Comparison of ENCODE assay signal across 2 cellular contexts in the genomic region with DNA sequence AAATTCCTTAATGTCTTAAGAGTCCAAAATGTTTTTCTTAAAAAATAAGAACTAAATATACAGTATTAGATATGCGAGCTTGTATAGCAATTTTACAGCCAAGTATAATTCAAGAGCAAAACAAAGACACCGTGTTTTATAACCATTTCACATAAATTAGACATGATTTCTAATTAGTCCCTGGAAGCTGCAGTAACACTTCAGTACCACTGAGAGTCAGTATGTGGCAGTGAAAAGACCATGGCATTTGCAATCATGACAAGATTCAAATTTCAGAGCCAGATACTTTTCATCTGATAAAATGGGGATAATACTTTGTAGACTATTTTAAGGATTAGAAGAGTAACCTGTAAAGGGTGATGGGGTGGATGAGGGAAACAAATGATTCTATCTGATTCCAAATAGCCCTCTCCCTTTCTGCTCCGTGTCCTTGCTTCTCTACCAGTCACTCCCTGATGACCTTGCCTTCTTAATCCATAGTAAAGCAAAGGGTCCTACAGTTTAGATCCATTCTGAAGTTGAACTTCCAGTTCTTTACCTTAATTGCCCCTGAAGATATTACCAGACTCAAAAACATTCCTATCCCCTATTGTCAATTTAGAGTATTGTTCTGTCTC.
TF ChIP-seq lines count a peak whose summit lies in the region.

No MANE protein-coding gene starts in this region.

TF ChIP-seq in HEK293, 187 proteins besides CTCF, POLR2A, EP300 and RAD21 (continued from another document):
- no peak for TF ChIP-seq ATF2 (tag by site-specific recombination; IDR thresholded peaks at IDR 0.05; ENCODE audit: low read depth)
- no peak for TF ChIP-seq SCRT1 (tag by site-specific recombination; IDR thresholded peaks at IDR 0.05; ENCODE audit: borderline replicate concordance)
- TF ChIP-seq ZNF23 (tag by site-specific recombination; IDR thresholded peaks at IDR 0.05; ENCODE audit: borderline replicate concordance): no peak
- TF ChIP-seq, protein P1, sequence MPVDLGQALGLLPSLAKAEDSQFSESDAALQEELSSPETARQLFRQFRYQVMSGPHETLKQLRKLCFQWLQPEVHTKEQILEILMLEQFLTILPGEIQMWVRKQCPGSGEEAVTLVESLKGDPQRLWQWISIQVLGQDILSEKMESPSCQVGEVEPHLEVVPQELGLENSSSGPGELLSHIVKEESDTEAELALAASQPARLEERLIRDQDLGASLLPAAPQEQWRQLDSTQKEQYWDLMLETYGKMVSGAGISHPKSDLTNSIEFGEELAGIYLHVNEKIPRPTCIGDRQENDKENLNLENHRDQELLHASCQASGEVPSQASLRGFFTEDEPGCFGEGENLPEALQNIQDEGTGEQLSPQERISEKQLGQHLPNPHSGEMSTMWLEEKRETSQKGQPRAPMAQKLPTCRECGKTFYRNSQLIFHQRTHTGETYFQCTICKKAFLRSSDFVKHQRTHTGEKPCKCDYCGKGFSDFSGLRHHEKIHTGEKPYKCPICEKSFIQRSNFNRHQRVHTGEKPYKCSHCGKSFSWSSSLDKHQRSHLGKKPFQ (tag by site-specific recombination; IDR thresholded peaks at IDR 0.05): no peak
- TF ChIP-seq, protein P2, sequence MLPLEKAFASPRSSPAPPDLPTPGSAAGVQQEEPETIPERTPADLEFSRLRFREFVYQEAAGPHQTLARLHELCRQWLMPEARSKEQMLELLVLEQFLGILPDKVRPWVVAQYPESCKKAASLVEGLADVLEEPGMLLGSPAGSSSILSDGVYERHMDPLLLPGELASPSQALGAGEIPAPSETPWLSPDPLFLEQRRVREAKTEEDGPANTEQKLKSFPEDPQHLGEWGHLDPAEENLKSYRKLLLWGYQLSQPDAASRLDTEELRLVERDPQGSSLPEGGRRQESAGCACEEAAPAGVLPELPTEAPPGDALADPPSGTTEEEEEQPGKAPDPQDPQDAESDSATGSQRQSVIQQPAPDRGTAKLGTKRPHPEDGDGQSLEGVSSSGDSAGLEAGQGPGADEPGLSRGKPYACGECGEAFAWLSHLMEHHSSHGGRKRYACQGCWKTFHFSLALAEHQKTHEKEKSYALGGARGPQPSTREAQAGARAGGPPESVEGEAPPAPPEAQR (tag by site-specific recombination; IDR thresholded peaks at IDR 0.05): no peak
- TF ChIP-seq ZNF155 (tag by site-specific recombination; IDR thresholded peaks at IDR 0.05): no peak
- no peak for TF ChIP-seq ZNF2 (tag by site-specific recombination; IDR thresholded peaks at IDR 0.05)
- 0 out of 2 replicates have a peak, but pooled peaks have one; percentile 40 for TF ChIP-seq ZNF660 (tag by site-specific recombination; IDR thresholded peaks at IDR 0.05)
- no peak for TF ChIP-seq ZBTB17 (tag by site-specific recombination; IDR thresholded peaks at IDR 0.05)
- no peak for TF ChIP-seq ZNF555 (tag by site-specific recombination; conservative IDR thresholded peaks at IDR 0.05)
- TF ChIP-seq ZNF37A (tag by site-specific recombination; IDR thresholded peaks at IDR 0.05): no peak

TF ChIP-seq in GM12878, 131 proteins besides CTCF, POLR2A, EP300 and RAD21 (continued from another document):
- TF ChIP-seq, protein P3, sequence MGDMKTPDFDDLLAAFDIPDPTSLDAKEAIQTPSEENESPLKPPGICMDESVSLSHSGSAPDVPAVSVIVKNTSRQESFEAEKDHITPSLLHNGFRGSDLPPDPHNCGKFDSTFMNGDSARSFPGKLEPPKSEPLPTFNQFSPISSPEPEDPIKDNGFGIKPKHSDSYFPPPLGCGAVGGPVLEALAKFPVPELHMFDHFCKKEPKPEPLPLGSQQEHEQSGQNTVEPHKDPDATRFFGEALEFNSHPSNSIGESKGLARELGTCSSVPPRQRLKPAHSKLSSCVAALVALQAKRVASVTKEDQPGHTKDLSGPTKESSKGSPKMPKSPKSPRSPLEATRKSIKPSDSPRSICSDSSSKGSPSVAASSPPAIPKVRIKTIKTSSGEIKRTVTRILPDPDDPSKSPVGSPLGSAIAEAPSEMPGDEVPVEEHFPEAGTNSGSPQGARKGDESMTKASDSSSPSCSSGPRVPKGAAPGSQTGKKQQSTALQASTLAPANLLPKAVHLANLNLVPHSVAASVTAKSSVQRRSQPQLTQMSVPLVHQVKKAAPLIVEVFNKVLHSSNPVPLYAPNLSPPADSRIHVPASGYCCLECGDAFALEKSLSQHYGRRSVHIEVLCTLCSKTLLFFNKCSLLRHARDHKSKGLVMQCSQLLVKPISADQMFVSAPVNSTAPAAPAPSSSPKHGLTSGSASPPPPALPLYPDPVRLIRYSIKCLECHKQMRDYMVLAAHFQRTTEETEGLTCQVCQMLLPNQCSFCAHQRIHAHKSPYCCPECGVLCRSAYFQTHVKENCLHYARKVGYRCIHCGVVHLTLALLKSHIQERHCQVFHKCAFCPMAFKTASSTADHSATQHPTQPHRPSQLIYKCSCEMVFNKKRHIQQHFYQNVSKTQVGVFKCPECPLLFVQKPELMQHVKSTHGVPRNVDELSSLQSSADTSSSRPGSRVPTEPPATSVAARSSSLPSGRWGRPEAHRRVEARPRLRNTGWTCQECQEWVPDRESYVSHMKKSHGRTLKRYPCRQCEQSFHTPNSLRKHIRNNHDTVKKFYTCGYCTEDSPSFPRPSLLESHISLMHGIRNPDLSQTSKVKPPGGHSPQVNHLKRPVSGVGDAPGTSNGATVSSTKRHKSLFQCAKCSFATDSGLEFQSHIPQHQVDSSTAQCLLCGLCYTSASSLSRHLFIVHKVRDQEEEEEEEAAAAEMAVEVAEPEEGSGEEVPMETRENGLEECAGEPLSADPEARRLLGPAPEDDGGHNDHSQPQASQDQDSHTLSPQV (IDR thresholded peaks at IDR 0.05): 0 out of 2 replicates have a peak, but pooled peaks have one; percentile 17
- TF ChIP-seq ELK1 (IDR thresholded peaks at IDR 0.05; ENCODE audit: low read depth, low read length) (no peak), SUZ12 (IDR thresholded peaks at IDR 0.05; ENCODE audit: unreplicated experiment) (no peak), ESRRA (IDR thresholded peaks at IDR 0.05; ENCODE audit: low read length) (no peak)
